ENCODE assay signal across 12 cellular contexts in genomic region chr9:114389612-114390368, GRCh38. TPM values are rescaled to one million over a fixed set of nuclear protein-coding genes. Genes with fewer than 3 reads are reported as not detected.
A peak's percentile ranks its signal among the peaks of the same experiment; 100 is the strongest.
DNase-seq lines count a peak whose midpoint lies in the region; ATAC-seq and TF ChIP-seq lines count a peak whose summit lies in the region.
"Had no signal": no experiment of that assay in that cellular context is flagged by ENCODE, and none has a peak within 500 bp of the region (broad histone marks: within the 10 kb centered on the region; RNA-seq: fewer than 3 reads in every experiment).

No MANE protein-coding gene starts in this region.

- no peak for ATAC-seq in stimulated activated naive B cell treated with anti-CD40 and anti-IgM and Interleukin-4, amounts not matched to agents 10 μg/mL and 1 μg/mL and 100 μg/mL, for 72 hours (replicated peaks)
- ATAC-seq: Right ventricle myocardium inferior had no signal

- H3K4me3 ChIP-seq in effector memory CD4-positive, alpha-beta T cell (ENCODE audit: insufficient read depth, low read depth, low read length, poor library complexity, severe bottlenecking), result peak overlapping the region; percentile 89
- H3K4me3 ChIP-seq in BE2C (ENCODE audit: low read depth, low read length), result no peak overlapping the region

- peaks cover 52% of the 10 kb centered on the region for H3K36me3 Mint-ChIP-seq in activated CD4-positive, alpha-beta T cell treated with anti-CD3 and anti-CD28 coated beads, Interleukin-2, amount 10 ng/mL, durations not matched to agents 24 days and 14 days (ENCODE audit: low read depth)
- peaks cover 43 to 70% of the 10 kb centered on the region in 2 donors for H3K36me3 Mint-ChIP-seq in stimulated activated naive B cell treated with anti-CD40 and anti-IgM and Interleukin-4, amounts not matched to agents 10 μg/mL and 1 μg/mL and 100 μg/mL, for 72 hours

- H3K4me1 ChIP-seq in effector memory CD4-positive, alpha-beta T cell (ENCODE audit: control insufficient read depth, insufficient read depth, low read length, poor library complexity, severe bottlenecking), result peaks cover 65% of the 10 kb centered on the region
- H3K4me1 ChIP-seq in BE2C, result no peaks in the 10 kb centered on the region

- H3K4me1 Mint-ChIP-seq in activated CD4-positive, alpha-beta T cell treated with anti-CD3 and anti-CD28 coated beads, Interleukin-2, amount 10 ng/mL, durations not matched to agents 24 days and 14 days, result peaks cover 57% of the 10 kb centered on the region
- peaks cover 55 to 80% of the 10 kb centered on the region in 2 donors for H3K4me1 Mint-ChIP-seq in stimulated activated naive B cell treated with anti-CD40 and anti-IgM and Interleukin-4, amounts not matched to agents 10 μg/mL and 1 μg/mL and 100 μg/mL, for 72 hours

- peak overlapping the region; percentile 96 for H3K4me3 Mint-ChIP-seq in activated CD4-positive, alpha-beta T cell treated with anti-CD3 and anti-CD28 coated beads, Interleukin-2, amount 10 ng/mL, durations not matched to agents 24 days and 14 days
- H3K4me3 Mint-ChIP-seq in stimulated activated naive B cell treated with anti-CD40 and anti-IgM and Interleukin-4, amounts not matched to agents 10 μg/mL and 1 μg/mL and 100 μg/mL, for 72 hours, result peak overlapping the region; percentile 93 to 99

- H3K27me3 Mint-ChIP-seq in activated CD4-positive, alpha-beta T cell treated with anti-CD3 and anti-CD28 coated beads, Interleukin-2, amount 10 ng/mL, durations not matched to agents 24 days and 14 days, result no peaks in the 10 kb centered on the region
- H3K27me3 Mint-ChIP-seq in stimulated activated naive B cell treated with anti-CD40 and anti-IgM and Interleukin-4, amounts not matched to agents 10 μg/mL and 1 μg/mL and 100 μg/mL, for 72 hours, result no peaks in the 10 kb centered on the region

- no peaks in the 10 kb centered on the region for H3K36me3 ChIP-seq in effector memory CD4-positive, alpha-beta T cell (ENCODE audit: control insufficient read depth, insufficient read depth, low read length)
- no peaks in the 10 kb centered on the region for H3K36me3 ChIP-seq in BE2C

- TF ChIP-seq CTCF in BE2C (IDR thresholded peaks at IDR 0.05; ENCODE audit: low read depth, low read length), result no peak

- no peaks in the 10 kb centered on the region for H3K27me3 ChIP-seq in effector memory CD4-positive, alpha-beta T cell (replicated peaks; ENCODE audit: control insufficient read depth, insufficient read depth, low read length, poor library complexity, severe bottlenecking)
- H3K27me3 ChIP-seq in BE2C, result no peaks in the 10 kb centered on the region

- no peaks in the 10 kb centered on the region for H3K9me3 ChIP-seq in effector memory CD4-positive, alpha-beta T cell (ENCODE audit: control insufficient read depth, low read length)
- H3K9me3 ChIP-seq in BE2C, result no peaks in the 10 kb centered on the region

- H3K9me3 Mint-ChIP-seq in activated CD4-positive, alpha-beta T cell treated with anti-CD3 and anti-CD28 coated beads, Interleukin-2, amount 10 ng/mL, durations not matched to agents 24 days and 14 days, result no peaks in the 10 kb centered on the region
- no peaks in the 10 kb centered on the region for H3K9me3 Mint-ChIP-seq in stimulated activated naive B cell treated with anti-CD40 and anti-IgM and Interleukin-4, amounts not matched to agents 10 μg/mL and 1 μg/mL and 100 μg/mL, for 72 hours

- H3K27ac Mint-ChIP-seq in activated CD4-positive, alpha-beta T cell treated with anti-CD3 and anti-CD28 coated beads, Interleukin-2, amount 10 ng/mL, durations not matched to agents 24 days and 14 days, result peak overlapping the region; percentile 93
- peak overlapping the region; percentile 98 for H3K27ac Mint-ChIP-seq in stimulated activated naive B cell treated with anti-CD40 and anti-IgM and Interleukin-4, amounts not matched to agents 10 μg/mL and 1 μg/mL and 100 μg/mL, for 72 hours

- H3K27ac ChIP-seq in effector memory CD4-positive, alpha-beta T cell (ENCODE audit: insufficient read depth, low read length, poor library complexity, severe bottlenecking), result peak overlapping the region; percentile 97

- no peak for DNase-seq in activated CD4-positive, alpha-beta T cell treated with anti-CD3 and anti-CD28 coated beads, Interleukin-2, amount 10 ng/mL, durations not matched to agents 24 days and 14 days
- DNase-seq in activated CD4-positive, alpha-beta T cell treated with anti-CD3 and anti-CD28 coated beads for 1 hour, result no peak
- DNase-seq in NCI-H69 (lab: John Stamatoyannopoulos, UW) (peak; percentile 60), HT-29 (ENCODE audit: low spot score) (no peak), EL (no peak), BE2C (no peak)
- DNase-seq in effector memory CD4-positive, alpha-beta T cell, result no peak
- no peak for DNase-seq in stimulated activated naive B cell treated with anti-CD40 and anti-IgM and Interleukin-4, amounts not matched to agents 10 μg/mL and 1 μg/mL and 100 μg/mL, for 72 hours
- DNase-seq: dermis blood vessel endothelial cell, hippocampal formation, NCI-H1436 had no signal

- intact Hi-C loops in activated CD4-positive, alpha-beta T cell treated with anti-CD3 and anti-CD28 coated beads, Interleukin-2, amount 10 ng/mL, durations not matched to agents 24 days and 14 days (cut with micrococcal nuclease), result loop anchor here (5.0 to 10.0 kb wide), 7 partner anchors 235 to 875 kb away; partner anchors contain the start of gene COL27A1

RNA-seq across cellular contexts. Expression of gene AKNA, which starts 2.0 kb away (rescaled TPM):
- total RNA-seq in activated CD4-positive, alpha-beta T cell treated with anti-CD3 and anti-CD28 coated beads, Interleukin-2, amount 10 ng/mL, durations not matched to agents 24 days and 14 days, result 149 and 150 TPM in 2 replicates
- total RNA-seq in HT-29 (2014; rRNA removed; shearing (Covaris generic)), result 6.1 and 7.8 TPM in 2 replicates
- polyA plus RNA-seq in BE2C (2012; ENCODE audit: insufficient read depth, insufficient read length, low read depth), result 23.9 TPM

Comparison
In these comparisons a context has a peak if more than half of its experiments do, and no peak if none do; other contexts are left out.
1. RNA of gene AKNA, which starts 2.0 kb away (total RNA-seq): 149 to 150 TPM in activated CD4-positive, alpha-beta T cell treated with anti-CD3 and anti-CD28 coated beads, Interleukin-2, amount 10 ng/mL, durations not matched to agents 24 days and 14 days; 6.1 to 7.8 TPM in HT-29; every median in the first group is over 10 times any median in the second.